Comparison of ENCODE assay signal across 10 cellular contexts in genomic region chr2:48328159-48328816, GRCh38. TPM values are rescaled to one million over a fixed set of nuclear protein-coding genes. Genes with fewer than 3 reads are reported as not detected.
DNase-seq lines count a peak whose midpoint lies in the region; ATAC-seq and TF ChIP-seq lines count a peak whose summit lies in the region.
"Had no signal": no experiment of that assay in that cellular context is flagged by ENCODE, and none has a peak within 500 bp of the region (broad histone marks: within the 10 kb centered on the region; RNA-seq: fewer than 3 reads in every experiment).

No MANE protein-coding gene starts in this region.

- H3K36me3 ChIP-seq in tibial artery (no peaks in the 10 kb centered on the region), gastrocnemius medialis (no peaks in the 10 kb centered on the region)

- no peak overlapping the region for H3K27ac ChIP-seq in tibial artery
- H3K27ac ChIP-seq in gastrocnemius medialis: no peak overlapping the region

- no peak for DNase-seq in immature natural killer cell
- no peak for DNase-seq in endothelial cell (ENCODE audit: low spot score)
- no peak for DNase-seq in tibial artery
- DNase-seq in mesenteric fat pad (ENCODE audit: low spot score): no peak
- DNase-seq in gastrocnemius medialis: no peak
- DNase-seq: activated effector memory CD4-positive, alpha-beta T cell treated with anti-CD3 and anti-CD28 coated beads, Interleukin-2, amount 50 U/mL, for 16 hours; NCI-H2029 treated with DMSO at 0.1 percent for 48 hours had no signal

- H3K4me3 ChIP-seq in tibial artery (no peak overlapping the region), gastrocnemius medialis (no peak overlapping the region)

- intact Hi-C loops in tibial artery (cut with DNase I; ENCODE audit: low total_unique reads) (no loop called here), gastrocnemius medialis (cut with DNase I; ENCODE audit: low total_unique reads) (no loop called here)

- H3K9me3 Mint-ChIP-seq in immature natural killer cell: no peaks in the 10 kb centered on the region
- no peaks in the 10 kb centered on the region for H3K9me3 Mint-ChIP-seq in endothelial cell (ENCODE audit: unreplicated experiment)

- no peaks in the 10 kb centered on the region for H3K9me3 ChIP-seq in tibial artery
- H3K9me3 ChIP-seq in gastrocnemius medialis: no peaks in the 10 kb centered on the region

- H3K4me3 Mint-ChIP-seq in immature natural killer cell (peak overlapping the region in 3 of 5 donors; percentile 1 to 48 (median 26)), endothelial cell (ENCODE audit: unreplicated experiment) (no peak overlapping the region)

- H3K27ac Mint-ChIP-seq in immature natural killer cell (peak overlapping the region in 2 of 6 donors; percentile 47 to 69), endothelial cell (ENCODE audit: unreplicated experiment) (no peak overlapping the region)

- in situ Hi-C loops in gastrocnemius medialis (cut with MboI; ENCODE audit: low sequenced_read_pairs in 4 of 4): no loop called here

- H3K27me3 Mint-ChIP-seq in immature natural killer cell (ENCODE audit: low read depth in 3 of 3) (no peaks in the 10 kb centered on the region), endothelial cell (ENCODE audit: unreplicated experiment) (no peaks in the 10 kb centered on the region)

- no peaks in the 10 kb centered on the region for H3K27me3 ChIP-seq in tibial artery
- H3K27me3 ChIP-seq in gastrocnemius medialis: no peaks in the 10 kb centered on the region

- H3K36me3 Mint-ChIP-seq in immature natural killer cell: no peaks in the 10 kb centered on the region
- H3K36me3 Mint-ChIP-seq in endothelial cell (ENCODE audit: low read depth, unreplicated experiment): no peaks in the 10 kb centered on the region

- no peak for TF ChIP-seq POLR2A in gastrocnemius medialis (IDR thresholded peaks at IDR 0.05)

- ATAC-seq in GM18517 (IDR thresholded peaks at IDR 0.05; ENCODE audit: unreplicated experiment) (peak; percentile 64), GM21447 (IDR thresholded peaks at IDR 0.05; ENCODE audit: unreplicated experiment) (peak; percentile 51), HG03442 (IDR thresholded peaks at IDR 0.05; ENCODE audit: unreplicated experiment) (peak; percentile 59), gastrocnemius medialis (no peak)

- H3K4me1 ChIP-seq in tibial artery (peaks cover 0 to 55% (median 0%) of the 10 kb centered on the region in 4 donors), gastrocnemius medialis (peaks cover 33 to 43% of the 10 kb centered on the region in 2 donors)

- H3K4me1 Mint-ChIP-seq in immature natural killer cell (peaks cover 70 to 95% of the 10 kb centered on the region in 2 donors), endothelial cell (ENCODE audit: unreplicated experiment) (peaks cover 14% of the 10 kb centered on the region)

- TF ChIP-seq CTCF in endothelial cell (IDR thresholded peaks at IDR 0.05; ENCODE audit: unreplicated experiment) (no peak), tibial artery (IDR thresholded peaks at IDR 0.05) (no peak), gastrocnemius medialis (IDR thresholded peaks at IDR 0.05 in 4 of 5, conservative IDR thresholded peaks at IDR 0.05 in 1 of 5) (no peak)

RNA-seq across cellular contexts. Expression of gene FOXN2, which starts 13.8 kb away (rescaled TPM):
- 10 to 100 TPM; 20.6 to 50.8 (median 42.2) TPM for polyA plus RNA-seq in immature natural killer cell
- total RNA-seq in endothelial cell (ENCODE audit: unreplicated experiment) (13.2 TPM), mesenteric fat pad (39.8 TPM), gastrocnemius medialis (10 to 100 TPM; 15.8 to 25.5 (median 17.9) TPM)

Comparison
In these comparisons a context has a peak if more than half of its experiments do, and no peak if none do; other contexts are left out.
1. ATAC-seq: peak in GM18517 (single experiment), GM21447 (single experiment) and HG03442 (single experiment); none in gastrocnemius medialis (0 of 2).